Comparison of ENCODE assay signal across 35 cellular contexts in genomic region chr1:82728206-82728605, GRCh38.
"Had no signal": no experiment of that assay in that cellular context is flagged by ENCODE, and none has a peak within 500 bp of the region (broad histone marks: within the 10 kb centered on the region; RNA-seq: fewer than 3 reads in every experiment).

No MANE protein-coding gene starts in this region.

- H3K4me2 ChIP-seq: KMS-11 had no signal

- H3K36me3 ChIP-seq: MG63 had no signal

- DNase-seq: Karpas-422, Kasumi-1, MG63, MM.1S, MV-4-11, NCI-H1048, NCI-H1092, NCI-H1092 treated with DMSO at 0.1 percent for 48 hours, NCI-H1105, NCI-H1105 treated with DMSO at 0.1 percent for 48 hours, NCI-H1417, NCI-H1417 treated with DMSO at 0.1 percent for 48 hours, NCI-H1436, NCI-H1436 treated with DMSO at 0.1 percent for 48 hours, NCI-H146, NCI-H1694, NCI-H1694 treated with DMSO at 0.1 percent for 48 hours, NCI-H187, NCI-H187 treated with DMSO at 0.1 percent for 48 hours, NCI-H1930, NCI-H2029, NCI-H2029 treated with DMSO at 0.1 percent for 48 hours, NCI-H2081, NCI-H2081 treated with DMSO at 0.1 percent for 48 hours, NCI-H2107, NCI-H2171, NCI-H2171 treated with DMSO at 0.1 percent for 48 hours, NCI-H2227 treated with DMSO at 0.1 percent for 48 hours, NCI-H226, NCI-H345, NCI-H446, NCI-H446 treated with DMSO at 0.1 percent for 48 hours, NCI-H510A, NCI-H510A treated with DMSO at 0.1 percent for 48 hours had no signal

- H3K27me3 ChIP-seq: MG63 had no signal

- H3K4me3 ChIP-seq: MG63 had no signal

- H3K27ac ChIP-seq: KMS-11 had no signal

- H3K9ac ChIP-seq: KMS-11 had no signal
